In the genomic region with DNA sequence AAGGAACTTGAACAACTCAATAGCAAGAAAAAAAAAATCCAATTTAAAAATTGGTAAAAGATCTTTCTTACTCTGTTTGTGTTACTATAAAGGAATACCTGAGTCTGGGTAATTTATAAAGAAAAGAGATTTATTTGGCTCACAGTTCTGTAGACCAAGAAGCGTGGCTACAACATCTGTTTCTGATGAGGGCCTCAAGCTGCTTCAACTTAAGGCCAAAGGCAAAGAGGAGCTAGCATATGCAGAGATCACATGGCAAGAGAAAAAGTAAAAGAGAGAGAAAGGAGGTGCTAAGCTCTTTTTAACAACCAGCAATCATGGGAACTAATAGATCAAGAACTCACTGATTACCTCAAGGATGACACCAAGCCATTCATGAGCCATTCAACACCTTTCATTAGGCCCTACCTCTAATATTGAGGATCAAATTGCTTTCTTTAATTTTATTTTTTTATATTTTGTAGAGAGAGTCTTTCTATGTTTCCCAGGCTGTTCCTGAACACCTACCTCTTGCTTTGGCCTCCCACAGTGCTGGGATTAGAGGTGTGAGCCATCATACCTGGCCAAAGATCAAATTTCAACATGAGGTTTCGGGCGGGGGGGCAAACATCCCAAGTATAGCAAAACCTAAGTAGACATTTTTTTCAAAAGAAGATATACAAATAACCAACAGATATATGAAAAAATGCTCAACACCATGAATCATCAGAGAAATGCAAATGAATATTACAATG, we compare ENCODE assay signal across 22 cellular contexts.
"Had no signal": no experiment of that assay in that cellular context is flagged by ENCODE, and none has a peak within 500 bp of the region (broad histone marks: within the 10 kb centered on the region; RNA-seq: fewer than 3 reads in every experiment).

No MANE protein-coding gene starts in this region.

- H3K27ac ChIP-seq: RWPE1 had no signal

- H3K27me3 ChIP-seq: MG63 had no signal

- H3K4me2 ChIP-seq: SK-N-SH had no signal

- H3K36me3 ChIP-seq: MG63 had no signal

- H3K9ac ChIP-seq: SK-N-SH had no signal

- DNase-seq: Karpas-422, KG1, MG63, NCI-H1092, NCI-H1105 treated with DMSO at 0.1 percent for 48 hours, NCI-H1417 treated with DMSO at 0.1 percent for 48 hours, NCI-H146, NCI-H1694 treated with DMSO at 0.1 percent for 48 hours, NCI-H1930, NCI-H2081, NCI-H2107, NCI-H2227 treated with DMSO at 0.1 percent for 48 hours, NCI-H446, NCI-H510A, NCI-H524 treated with DMSO at 0.1 percent for 48 hours, NCI-H69, NCI-H774, SHP77, SK-N-SH, SW 1271, T-cell had no signal

- H3K9me3 ChIP-seq: SK-N-SH had no signal

- H3K4me3 ChIP-seq: MG63 had no signal
